In the genomic region with DNA sequence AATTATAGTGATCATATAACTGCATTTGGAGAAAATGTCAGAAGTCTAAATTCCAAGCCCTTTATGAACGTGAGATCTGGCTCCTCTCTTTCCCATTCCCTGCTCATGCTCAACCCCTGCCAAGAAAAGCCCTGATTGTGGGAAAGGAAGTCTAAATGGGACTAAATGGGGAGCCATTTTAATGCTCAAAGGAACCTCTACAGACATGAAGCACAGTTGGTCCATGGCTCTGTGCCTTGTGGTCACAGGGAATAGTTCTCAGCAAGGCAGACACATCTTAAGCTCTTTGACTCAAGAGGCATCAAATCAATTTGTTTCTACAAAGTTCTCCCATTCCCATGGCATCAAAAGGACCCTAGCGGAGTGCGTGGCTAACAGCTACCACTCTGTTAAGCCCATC, we compare ENCODE assay signal across 15 cellular contexts. TPM values are rescaled to one million over a fixed set of nuclear protein-coding genes. Genes with fewer than 3 reads are reported as not detected.
DNase-seq lines count a peak whose midpoint lies in the region; ATAC-seq, FAIRE-seq and TF ChIP-seq lines count a peak whose summit lies in the region.
"Had no signal": no experiment of that assay in that cellular context is flagged by ENCODE, and none has a peak within 500 bp of the region (broad histone marks: within the 10 kb centered on the region; RNA-seq: fewer than 3 reads in every experiment).

No MANE protein-coding gene starts in this region.

- ATAC-seq in lower lobe of right lung (no peak), GM21390 (IDR thresholded peaks at IDR 0.05; ENCODE audit: unreplicated experiment) (no peak), HG02588 (IDR thresholded peaks at IDR 0.05; ENCODE audit: unreplicated experiment) (no peak)

- H3K9me2 ChIP-seq in GM23248 (ENCODE audit: insufficient read depth), result no peaks in the 10 kb centered on the region

- 90 to 93% methylated on average over 3 of the region's 3 CpGs for WGBS in GM23248 (ENCODE audit: low coverage in 1 of 2, low lambda C conversion rate in 2 of 2, missing lambda C conversion rate in 2 of 2), 2 experiments
- 42% methylated on average over 3 of the region's 3 CpGs for WGBS in smooth muscle cell (ENCODE audit: low lambda C conversion rate)
- WGBS in ovary, 3 donors, result 54 to 78% (median 59%) methylated on average over 3 of the region's 3 CpGs

- FAIRE-seq in astrocyte (lab: Jason Lieb, UNC), result no peak

- H3K9me3 ChIP-seq in GM23248 (ENCODE audit: low read depth), result no peaks in the 10 kb centered on the region
- H3K9me3 ChIP-seq in astrocyte (ENCODE audit: insufficient read depth, low read depth, low read length), result no peaks in the 10 kb centered on the region
- no peaks in the 10 kb centered on the region for H3K9me3 ChIP-seq in lower lobe of right lung
- no peaks in the 10 kb centered on the region for H3K9me3 ChIP-seq in smooth muscle cell (replicated peaks; ENCODE audit: low read depth)
- no peaks in the 10 kb centered on the region for H3K9me3 ChIP-seq in ovary

- H3K9me3 Mint-ChIP-seq in astrocyte (ENCODE audit: unreplicated experiment), result no peaks in the 10 kb centered on the region

- H3K4me3 ChIP-seq in GM23248, result no peak overlapping the region
- no peak overlapping the region for H3K4me3 ChIP-seq in astrocyte (ENCODE audit: insufficient read depth, low read depth, low read length)
- no peak overlapping the region for H3K4me3 ChIP-seq in lower lobe of right lung
- no peak overlapping the region for H3K4me3 ChIP-seq in smooth muscle cell
- no peak overlapping the region for H3K4me3 ChIP-seq in ovary
- H3K4me3 ChIP-seq: PC-9, SK-N-MC had no signal

- H3K4me1 Mint-ChIP-seq in astrocyte (ENCODE audit: low read depth, unreplicated experiment), result peaks cover 34% of the 10 kb centered on the region

- H4K20me1 ChIP-seq in GM23248 (ENCODE audit: insufficient read depth) (no peaks in the 10 kb centered on the region), astrocyte (ENCODE audit: insufficient read depth, low read length) (no peaks in the 10 kb centered on the region), smooth muscle cell (ENCODE audit: low read depth) (no peaks in the 10 kb centered on the region)

- H3K4me2 ChIP-seq in GM23248 (ENCODE audit: unreplicated experiment) (peak overlapping the region; percentile 43), astrocyte (ENCODE audit: low read length) (no peak overlapping the region), smooth muscle cell (peak overlapping the region; percentile 70)
- H3K4me2 ChIP-seq: PC-9 had no signal

- no peak for TF ChIP-seq CTCF in astrocyte (IDR thresholded peaks at IDR 0.05; ENCODE audit: insufficient read depth, low read depth, low read length)
- TF ChIP-seq CTCF in lower lobe of right lung (IDR thresholded peaks at IDR 0.05), result no peak
- no peak for TF ChIP-seq CTCF in smooth muscle cell (IDR thresholded peaks at IDR 0.05; ENCODE audit: borderline replicate concordance, insufficient read depth, poor library complexity, severe bottlenecking)
- TF ChIP-seq CTCF in ovary (IDR thresholded peaks at IDR 0.05), result no peak

- H2AFZ ChIP-seq in GM23248, result peak overlapping the region; percentile 60; the same call in 1 of the 2 replicates
- no peak overlapping the region for H2AFZ ChIP-seq in astrocyte (ENCODE audit: low read depth, low read length)
- H2AFZ ChIP-seq in smooth muscle cell (ENCODE audit: low read depth), result no peak overlapping the region

- in situ Hi-C loops in GM23248 (cut with MboI), result no loop called here

- H3K27me3 Mint-ChIP-seq in astrocyte (ENCODE audit: low read depth, unreplicated experiment), result peaks cover 12% of the 10 kb centered on the region

- H3F3A ChIP-seq in GM23248 (ENCODE audit: insufficient read depth) (peaks cover 34% of the 10 kb centered on the region), smooth muscle cell (ENCODE audit: low read depth) (peaks cover 19% of the 10 kb centered on the region)

- TF ChIP-seq POLR2A in ovary (IDR thresholded peaks at IDR 0.05), result no peak

- no peaks in the 10 kb centered on the region for H3K27me3 ChIP-seq in GM23248 (replicated peaks; ENCODE audit: insufficient read depth)
- H3K27me3 ChIP-seq in astrocyte (ENCODE audit: insufficient read depth, low read length), result peaks cover 14% of the 10 kb centered on the region
- no peaks in the 10 kb centered on the region for H3K27me3 ChIP-seq in lower lobe of right lung (ENCODE audit: low read depth)
- no peaks in the 10 kb centered on the region for H3K27me3 ChIP-seq in smooth muscle cell (ENCODE audit: low read depth)
- H3K27me3 ChIP-seq in ovary, result no peaks in the 10 kb centered on the region

- TF ChIP-seq EP300 in ovary (IDR thresholded peaks at IDR 0.05), result no peak

- peak overlapping the region; percentile 54 for H3K27ac Mint-ChIP-seq in astrocyte (ENCODE audit: unreplicated experiment)

- no peaks in the 10 kb centered on the region for H3K79me2 ChIP-seq in GM23248 (ENCODE audit: insufficient read depth)
- no peaks in the 10 kb centered on the region for H3K79me2 ChIP-seq in astrocyte (ENCODE audit: insufficient read depth, low read length)
- no peaks in the 10 kb centered on the region for H3K79me2 ChIP-seq in smooth muscle cell (ENCODE audit: low read depth)

- H3K4me1 ChIP-seq in GM23248 (ENCODE audit: insufficient read depth) (peaks cover 34% of the 10 kb centered on the region), astrocyte (ENCODE audit: insufficient read depth, low read length) (peaks cover 11% of the 10 kb centered on the region), lower lobe of right lung (peaks cover 12% of the 10 kb centered on the region), smooth muscle cell (ENCODE audit: low read depth) (peaks cover 6% of the 10 kb centered on the region), ovary (ENCODE audit: insufficient read depth) (no peaks in the 10 kb centered on the region)

- H3K27ac ChIP-seq in GM23248 (peak overlapping the region; percentile 90), astrocyte (ENCODE audit: low read depth, low read length) (no peak overlapping the region), lower lobe of right lung (peak overlapping the region; percentile 33), smooth muscle cell (ENCODE audit: low read depth) (peak overlapping the region; percentile 88), ovary (no peak overlapping the region)
- H3K27ac ChIP-seq: PC-9, SK-N-MC had no signal

- intact Hi-C loops in lower lobe of right lung (cut with DNase I), result no loop called here
- intact Hi-C loops in ovary (cut with DNase I), result no loop called here

- peak; percentile 23 for DNase-seq in GM23248
- peak; percentile 63 for DNase-seq in astrocyte (ENCODE audit: low read depth)
- no peak for DNase-seq in lower lobe of right lung
- DNase-seq in smooth muscle cell (lab: John Stamatoyannopoulos, UW; ENCODE audit: unreplicated experiment), result no peak
- no peak for DNase-seq in activated CD8-positive, alpha-beta memory T cell treated with anti-CD3 and anti-CD28 coated beads, Interleukin-2, amount 50 U/mL, for 48 hours
- DNase-seq in ovary, result no peak
- DNase-seq: C1 segment of cervical spinal cord, COR-L47, NCI-H1092 treated with DMSO at 0.1 percent for 48 hours, NCI-H1694, NCI-H69 had no signal

- H3K4me3 Mint-ChIP-seq in astrocyte (ENCODE audit: unreplicated experiment), result no peak overlapping the region

- H3K36me3 ChIP-seq in GM23248 (ENCODE audit: low read depth) (no peaks in the 10 kb centered on the region), astrocyte (ENCODE audit: insufficient read depth, low read length) (no peaks in the 10 kb centered on the region), lower lobe of right lung (no peaks in the 10 kb centered on the region), smooth muscle cell (ENCODE audit: low read depth) (no peaks in the 10 kb centered on the region), ovary (no peaks in the 10 kb centered on the region)

- H3K9ac ChIP-seq in GM23248 (peak overlapping the region; percentile 64), astrocyte (ENCODE audit: low read length) (no peak overlapping the region), smooth muscle cell (ENCODE audit: low read depth) (peak overlapping the region; percentile 42)

- no peaks in the 10 kb centered on the region for H3K36me3 Mint-ChIP-seq in astrocyte (ENCODE audit: low read depth, unreplicated experiment)

RNA-seq across cellular contexts. Expression of a gene that starts 29.3 kb away (rescaled TPM):
- total RNA-seq in GM23248 (2014; rRNA removed; shearing (Covaris generic)), result 13.0 and 21.0 TPM in 2 replicates
- polyA plus RNA-seq in GM23248 (2016; fragmentation: Nextera tagmentation; extraction: Ambion mirVana) (35.6 and 36.1 TPM in 2 replicates), smooth muscle cell (73.1 and 85.6 TPM in 2 replicates), ovary (10 to 100 TPM; 10.9 to 19.1 TPM)
- total RNA-seq in astrocyte (32.2 and 33.7 TPM in 2 replicates), lower lobe of right lung (25.6 TPM), smooth muscle cell (51.6 and 71.1 TPM in 2 replicates), ovary (10 to 100 TPM; 12.1 to 20.3 (median 16.6) TPM)

RNA-seq across cellular contexts. Expression of a gene that starts 45.1 kb away (rescaled TPM):
- total RNA-seq in GM23248 (2014; rRNA removed; shearing (Covaris generic)), result 15.9 and 23.8 TPM in 2 replicates
- polyA plus RNA-seq in GM23248 (2016; fragmentation: Nextera tagmentation; extraction: Ambion mirVana) (11.4 and 12.8 TPM in 2 replicates), smooth muscle cell (9.5 and 15.7 TPM in 2 replicates), ovary (10 to 100 TPM; 10.3 to 25.4 TPM)
- total RNA-seq in astrocyte (28.7 and 29.1 TPM in 2 replicates), lower lobe of right lung (47.3 TPM), smooth muscle cell (13.2 and 17.2 TPM in 2 replicates), ovary (10 to 100 TPM; 14.5 to 33.8 (median 26.4) TPM)

Comparison
In these comparisons a context has a peak if more than half of its experiments do, and no peak if none do; other contexts are left out.
1. DNase-seq: peak in GM23248 (single experiment) and astrocyte (single experiment); none in lower lobe of right lung (single experiment), smooth muscle cell (single experiment), activated CD8-positive, alpha-beta memory T cell treated with anti-CD3 and anti-CD28 coated beads, Interleukin-2, amount 50 U/mL, for 48 hours (single experiment) and ovary (0 of 5).
2. H3K27ac ChIP-seq: peak in GM23248 (single experiment), lower lobe of right lung (single experiment) and smooth muscle cell (single experiment); none in astrocyte (single experiment) and ovary (0 of 2).